ENCODE assay signal across 8 cellular contexts in genomic region chr7:50679218-50680007, GRCh38.
DNase-seq lines count a peak whose midpoint lies in the region; ATAC-seq and TF ChIP-seq lines count a peak whose summit lies in the region.

No MANE protein-coding gene starts in this region.

- POLR2A ChIA-PET in activated naive CD8-positive, alpha-beta T cell treated with anti-CD3 and anti-CD28 coated beads, Interleukin-2, amount 10 ng/mL, durations not matched to agents 7 days and 5 days (lab: Charles Lee) = interaction anchor here (0.5 to 1.5 kb wide), 2 partner anchors 84 to 211 kb away, joined by 3 to 5 read pairs; no protein-coding TSS in a partner anchor

- no peak for DNase-seq in activated naive CD8-positive, alpha-beta T cell treated with anti-CD3 and anti-CD28 coated beads, Interleukin-2, amount 10 ng/mL, durations not matched to agents 7 days and 5 days
- no peak for DNase-seq in activated naive CD8-positive, alpha-beta T cell treated with anti-CD3 and anti-CD28 coated beads, Interleukin-2, amount 50 U/mL, for 24 hours
- DNase-seq in NCI-H2171 treated with DMSO at 0.1 percent for 48 hours (lab: John Stamatoyannopoulos, UW) (peak; percentile 57), adrenal gland (no peak), iPS-NIHi7 (ENCODE audit: extremely low spot score) (peak; percentile 48), superior temporal gyrus (ENCODE audit: extremely low spot score) (peak; percentile 93), islet precursor cell (no peak)

- TF ChIP-seq CTCF in adrenal gland (IDR thresholded peaks at IDR 0.05) = peak; percentile 5 to 57 (median 38)

- H3K4me3 ChIP-seq in adrenal gland = no peak overlapping the region

- peaks cover 0 to 3% of the 10 kb centered on the region in 2 donors for H3K36me3 ChIP-seq in adrenal gland (replicated peaks in 1 of 2)

- H3K27me3 ChIP-seq in adrenal gland = no peaks in the 10 kb centered on the region

- no peak for TF ChIP-seq POLR2A in adrenal gland (IDR thresholded peaks at IDR 0.05)

- WGBS in adrenal gland, 4 donors = 41 to 50% (median 44%) methylated on average over 7 of the region's 7 CpGs

- no peak overlapping the region for H3K27ac Mint-ChIP-seq in activated naive CD8-positive, alpha-beta T cell treated with anti-CD3 and anti-CD28 coated beads, Interleukin-2, amount 10 ng/mL, durations not matched to agents 7 days and 5 days
- no peak overlapping the region for H3K27ac Mint-ChIP-seq in activated naive CD8-positive, alpha-beta T cell treated with anti-CD3 and anti-CD28 coated beads, Interleukin-2, amount 50 U/mL, for 24 hours

- H3K4me1 Mint-ChIP-seq in activated naive CD8-positive, alpha-beta T cell treated with anti-CD3 and anti-CD28 coated beads, Interleukin-2, amount 10 ng/mL, durations not matched to agents 7 days and 5 days = peaks cover 4% of the 10 kb centered on the region
- H3K4me1 Mint-ChIP-seq in activated naive CD8-positive, alpha-beta T cell treated with anti-CD3 and anti-CD28 coated beads, Interleukin-2, amount 50 U/mL, for 24 hours = no peaks in the 10 kb centered on the region

- no peaks in the 10 kb centered on the region for H3K9me3 ChIP-seq in adrenal gland (replicated peaks in 1 of 3)

- H3K4me3 Mint-ChIP-seq in activated naive CD8-positive, alpha-beta T cell treated with anti-CD3 and anti-CD28 coated beads, Interleukin-2, amount 10 ng/mL, durations not matched to agents 7 days and 5 days = no peak overlapping the region
- no peak overlapping the region for H3K4me3 Mint-ChIP-seq in activated naive CD8-positive, alpha-beta T cell treated with anti-CD3 and anti-CD28 coated beads, Interleukin-2, amount 50 U/mL, for 24 hours

- H3K27ac ChIP-seq in adrenal gland = no peak overlapping the region

- no peaks in the 10 kb centered on the region for H3K9me3 Mint-ChIP-seq in activated naive CD8-positive, alpha-beta T cell treated with anti-CD3 and anti-CD28 coated beads, Interleukin-2, amount 10 ng/mL, durations not matched to agents 7 days and 5 days
- H3K9me3 Mint-ChIP-seq in activated naive CD8-positive, alpha-beta T cell treated with anti-CD3 and anti-CD28 coated beads, Interleukin-2, amount 50 U/mL, for 24 hours = no peaks in the 10 kb centered on the region

- H3K36me3 Mint-ChIP-seq in activated naive CD8-positive, alpha-beta T cell treated with anti-CD3 and anti-CD28 coated beads, Interleukin-2, amount 10 ng/mL, durations not matched to agents 7 days and 5 days = no peaks in the 10 kb centered on the region
- H3K36me3 Mint-ChIP-seq in activated naive CD8-positive, alpha-beta T cell treated with anti-CD3 and anti-CD28 coated beads, Interleukin-2, amount 50 U/mL, for 24 hours (ENCODE audit: low read depth) = no peaks in the 10 kb centered on the region

- intact Hi-C loops in adrenal gland (cut with DNase I) = loop anchor here in 1 of 2 donors (5.0 to 10.0 kb wide), 2 partner anchors 212 to 475 kb away; no protein-coding TSS in a partner anchor

- peaks cover 19% of the 10 kb centered on the region for H3K27me3 Mint-ChIP-seq in activated naive CD8-positive, alpha-beta T cell treated with anti-CD3 and anti-CD28 coated beads, Interleukin-2, amount 10 ng/mL, durations not matched to agents 7 days and 5 days
- H3K27me3 Mint-ChIP-seq in activated naive CD8-positive, alpha-beta T cell treated with anti-CD3 and anti-CD28 coated beads, Interleukin-2, amount 50 U/mL, for 24 hours = no peaks in the 10 kb centered on the region

- peak; percentile 73 for ATAC-seq in activated naive CD8-positive, alpha-beta T cell treated with anti-CD3 and anti-CD28 coated beads, Interleukin-2, amount 10 ng/mL, durations not matched to agents 7 days and 5 days (ENCODE audit: low read depth)
- ATAC-seq in activated naive CD8-positive, alpha-beta T cell treated with anti-CD3 and anti-CD28 coated beads, Interleukin-2, amount 50 U/mL, for 24 hours = no peak
- peak; percentile 70 for ATAC-seq in HG03066 (IDR thresholded peaks at IDR 0.05; ENCODE audit: low read depth, unreplicated experiment)

- peaks cover 0 to 26% of the 10 kb centered on the region in 2 donors for H3K4me1 ChIP-seq in adrenal gland (replicated peaks in 1 of 2)

Comparison
In these comparisons a context has a peak if more than half of its experiments do, and no peak if none do; other contexts are left out.
1. DNase-seq: peak in NCI-H2171 treated with DMSO at 0.1 percent for 48 hours (single experiment), iPS-NIHi7 (single experiment) and superior temporal gyrus (single experiment); none in activated naive CD8-positive, alpha-beta T cell treated with anti-CD3 and anti-CD28 coated beads, Interleukin-2, amount 10 ng/mL, durations not matched to agents 7 days and 5 days (single experiment), activated naive CD8-positive, alpha-beta T cell treated with anti-CD3 and anti-CD28 coated beads, Interleukin-2, amount 50 U/mL, for 24 hours (single experiment), adrenal gland (0 of 7) and islet precursor cell (single experiment).